ENCODE assay signal across 8 cellular contexts in genomic region chr2:175004980-175005832, GRCh38. TPM values are rescaled to one million over a fixed set of nuclear protein-coding genes. Genes with fewer than 3 reads are reported as not detected.
DNase-seq lines count a peak whose midpoint lies in the region; ATAC-seq and TF ChIP-seq lines count a peak whose summit lies in the region.

Gene CHN1, minus strand, starts transcription at chr2:175005381. Its CDS starts 469 bp downstream, at chr2:175004912.

- peak within 1 kb of the TSS; percentile 72 for H3K4ac ChIP-seq in trophoblast cell (ENCODE audit: low read depth, low read length)

- H3K79me2 ChIP-seq in trophoblast cell (ENCODE audit: control insufficient read depth, insufficient read depth, low read length, poor library complexity) = peaks cover 7% of the 10 kb centered on the region

- no peaks in the 10 kb centered on the region for H3K36me3 Mint-ChIP-seq in IgD-negative memory B cell
- H3K36me3 Mint-ChIP-seq in activated naive CD8-positive, alpha-beta T cell = no peaks in the 10 kb centered on the region

- TF ChIP-seq EP300 in tibial nerve (IDR thresholded peaks at IDR 0.05) = peak in 1 of 2 donors; percentile 58

- peak within 1 kb of the TSS; percentile 88 for H3K14ac ChIP-seq in trophoblast cell (ENCODE audit: low read length)

- DNase-seq in COLO829 (ENCODE audit: low spot score) = peak; percentile 40
- peak; percentile 76 for DNase-seq in SK-MEL-5 (ENCODE audit: low read depth, low spot score)
- peak; percentile 55 to 88 for DNase-seq in cardiac muscle cell (ENCODE audit: low read depth in 1 of 2, low spot score in 1 of 2)
- peak; percentile 34 to 62 for DNase-seq in trophoblast cell
- DNase-seq in tibial nerve (ENCODE audit: low spot score in 2 of 2) = peak; percentile 32 to 49

- H3K36me3 ChIP-seq in cardiac muscle cell (no peaks in the 10 kb centered on the region), trophoblast cell (ENCODE audit: control insufficient read depth in 1 of 2, insufficient read depth in 2 of 2, low read length in 2 of 2) (no peaks in the 10 kb centered on the region), tibial nerve (no peaks in the 10 kb centered on the region)

- peaks cover 8% of the 10 kb centered on the region for H3K79me1 ChIP-seq in trophoblast cell (ENCODE audit: low read length)

- H3K4me3 Mint-ChIP-seq in IgD-negative memory B cell = peak within 1 kb of the TSS; percentile 84 to 92 (median 88)
- H3K4me3 Mint-ChIP-seq in activated naive CD8-positive, alpha-beta T cell = peak within 1 kb of the TSS; percentile 88

- TF ChIP-seq CTCF in cardiac muscle cell (IDR thresholded peaks at IDR 0.05; ENCODE audit: low read depth, low read length) (peak; percentile 9), tibial nerve (IDR thresholded peaks at IDR 0.05) (no peak)

- H3K27me3 ChIP-seq in cardiac muscle cell (no peaks in the 10 kb centered on the region), trophoblast cell (ENCODE audit: insufficient read depth, low read length) (no peaks in the 10 kb centered on the region), tibial nerve (no peaks in the 10 kb centered on the region)

- H3K4me1 ChIP-seq in cardiac muscle cell (ENCODE audit: low read depth) (peaks cover 35% of the 10 kb centered on the region), trophoblast cell (ENCODE audit: control insufficient read depth in 1 of 2, insufficient read depth in 2 of 2, low read length in 2 of 2) (no peaks in the 10 kb centered on the region), tibial nerve (peaks cover 0 to 16% (median 4%) of the 10 kb centered on the region in 4 donors)

- H3K18ac ChIP-seq in trophoblast cell (ENCODE audit: low read length) = peak within 1 kb of the TSS; percentile 93

- in situ Hi-C loops in SK-MEL-5 (cut with HindIII; ENCODE audit: low pct_unique_long_range_greater_than_20kb, low sequenced_read_pairs) = no loop called here

- H3K4me1 Mint-ChIP-seq in IgD-negative memory B cell = peaks cover 1 to 5% (median 4%) of the 10 kb centered on the region in 3 donors
- H3K4me1 Mint-ChIP-seq in activated naive CD8-positive, alpha-beta T cell (ENCODE audit: low read depth) = peaks cover 8% of the 10 kb centered on the region

- H3K27me3 Mint-ChIP-seq in IgD-negative memory B cell = peaks cover 37% of the 10 kb centered on the region
- peaks cover 47% of the 10 kb centered on the region for H3K27me3 Mint-ChIP-seq in activated naive CD8-positive, alpha-beta T cell

- H2AK5ac ChIP-seq in trophoblast cell (ENCODE audit: low read length) = no peak within 1 kb of the TSS

- H3K9me3 ChIP-seq in cardiac muscle cell (ENCODE audit: low read depth) (no peaks in the 10 kb centered on the region), trophoblast cell (ENCODE audit: insufficient read depth, low read depth, low read length) (no peaks in the 10 kb centered on the region), tibial nerve (no peaks in the 10 kb centered on the region)

- peak within 1 kb of the TSS; percentile 88 for H2AFZ ChIP-seq in trophoblast cell (ENCODE audit: insufficient read depth, low read length, poor library complexity)

- peak within 1 kb of the TSS; percentile 39 for H2BK12ac ChIP-seq in trophoblast cell (ENCODE audit: low read length)

- peak within 1 kb of the TSS; percentile 74 for H3K27ac ChIP-seq in cardiac muscle cell
- peak within 1 kb of the TSS; percentile 91 for H3K27ac ChIP-seq in trophoblast cell (ENCODE audit: low read depth, low read length)
- peak within 1 kb of the TSS; percentile 66 to 90 (median 82) for H3K27ac ChIP-seq in tibial nerve

- H2BK120ac ChIP-seq in trophoblast cell (ENCODE audit: insufficient read depth, low read length, poor library complexity) = peak within 1 kb of the TSS; percentile 90

- peak within 1 kb of the TSS; percentile 89 for H4K12ac ChIP-seq in trophoblast cell (ENCODE audit: low read depth, low read length)

- H3K23ac ChIP-seq in trophoblast cell (ENCODE audit: low read length) = no peak within 1 kb of the TSS

- peak within 1 kb of the TSS; percentile 100 for H3K4me3 ChIP-seq in cardiac muscle cell
- peak within 1 kb of the TSS; percentile 86 for H3K4me3 ChIP-seq in trophoblast cell (ENCODE audit: low read depth, low read length)
- H3K4me3 ChIP-seq in tibial nerve = peak within 1 kb of the TSS; percentile 69 to 87 (median 76)

- ATAC-seq in GM21390 (IDR thresholded peaks at IDR 0.05; ENCODE audit: unreplicated experiment) = peak; percentile 85

- H4K91ac ChIP-seq in trophoblast cell (ENCODE audit: low read depth, low read length) = peak within 1 kb of the TSS; percentile 92

- no peaks in the 10 kb centered on the region for H3K9me3 Mint-ChIP-seq in IgD-negative memory B cell
- H3K9me3 Mint-ChIP-seq in activated naive CD8-positive, alpha-beta T cell (ENCODE audit: low read depth) = no peaks in the 10 kb centered on the region

- WGBS in trophoblast cell (ENCODE audit: extremely low coverage, insufficient coverage, insufficient read length) = no CpG with 5 or more reads among the region's 92 CpGs
- 0% methylated on average over 36 to 91 of the region's 92 CpGs for WGBS in tibial nerve, 2 donors

- peak within 1 kb of the TSS; percentile 80 for H3K4me2 ChIP-seq in trophoblast cell (ENCODE audit: low read length)

- H4K8ac ChIP-seq in trophoblast cell (ENCODE audit: low read depth, low read length) = peak within 1 kb of the TSS; percentile 80

- peak within 1 kb of the TSS in 1 of 3 donors; percentile 17 for H3K27ac Mint-ChIP-seq in IgD-negative memory B cell
- H3K27ac Mint-ChIP-seq in activated naive CD8-positive, alpha-beta T cell = no peak within 1 kb of the TSS

- H3K9ac ChIP-seq in trophoblast cell (ENCODE audit: low read length) = peak within 1 kb of the TSS; percentile 64

- TF ChIP-seq POLR2A in tibial nerve (IDR thresholded peaks at IDR 0.05) = peak; percentile 26 to 52

- H2BK5ac ChIP-seq in trophoblast cell (ENCODE audit: low read depth, low read length, poor library complexity) = peak within 1 kb of the TSS; percentile 80

RNA-seq across cellular contexts. Expression of gene CHN1, which starts in this region (rescaled TPM):
- polyA plus RNA-seq in IgD-negative memory B cell (not detected), cardiac muscle cell (70.8 and 90.2 TPM in 2 replicates)
- total RNA-seq in SK-MEL-5 (2014; rRNA removed; shearing (Covaris generic)) = 3.4 and 5.7 TPM in 2 replicates
- polyA plus RNA-seq in SK-MEL-5 (2015; cell fraction: cytosol; rRNA removed) = 4.5 and 6.1 TPM in 2 replicates
- 7.9 and 8.5 TPM in 2 replicates for polyA plus RNA-seq in SK-MEL-5 (2015; cell fraction: nucleus; rRNA removed)
- total RNA-seq in cardiac muscle cell (47.0 and 64.3 TPM in 2 replicates), tibial nerve (10 to 100 TPM; 17.3 to 27.2 (median 23.8) TPM)
- polyA plus RNA-seq in trophoblast cell (2013) = 7.3 and 8.7 TPM in 2 replicates

Comparison
In these comparisons a context has a peak if more than half of its experiments do, and no peak if none do; other contexts are left out.
1. Peak in every context shown above with its lines: DNase-seq, ATAC-seq, H3K4me3 ChIP-seq and H3K27ac ChIP-seq.
2. RNA of gene CHN1 (polyA plus RNA-seq): 70.8 to 90.2 TPM in cardiac muscle cell; not detected in IgD-negative memory B cell (single experiment); every median in the first group is over 10 times any median in the second.